In genomic region chr12:10128687-10129086, GRCh38 we compare ENCODE assay signal across 1 cellular context.
TF ChIP-seq lines count a peak whose summit lies in the region.

No MANE protein-coding gene starts in this region.

TF ChIP-seq in WTC11, 78 proteins besides CTCF, POLR2A, EP300 and RAD21 (continued from another document):
- TF ChIP-seq E2F1 (CRISPR knock-in tag; IDR thresholded peaks at IDR 0.05) (no peak), TP53 (CRISPR knock-in tag; IDR thresholded peaks at IDR 0.05) (no peak), MXD4 (CRISPR knock-in tag; IDR thresholded peaks at IDR 0.05; ENCODE audit: borderline replicate concordance) (no peak), GABPB1 (CRISPR knock-in tag; IDR thresholded peaks at IDR 0.05) (no peak), PREB (CRISPR knock-in tag; IDR thresholded peaks at IDR 0.05; ENCODE audit: borderline replicate concordance) (no peak), ZNF281 (CRISPR knock-in tag; IDR thresholded peaks at IDR 0.05) (no peak), STAT6 (CRISPR knock-in tag; conservative IDR thresholded peaks at IDR 0.05; ENCODE audit: low read depth) (no peak), ZNF423 (CRISPR knock-in tag; IDR thresholded peaks at IDR 0.05) (no peak)
TF ChIP-seq in WTC11: peak in this region for 0.
